ENCODE assay signal across 15 cellular contexts in genomic region chr18:79800353-79801180, GRCh38. TPM values are rescaled to one million over a fixed set of nuclear protein-coding genes. Genes with fewer than 3 reads are reported as not detected.
"Had no signal": no experiment of that assay in that cellular context is flagged by ENCODE, and none has a peak within 500 bp of the region (broad histone marks: within the 10 kb centered on the region; RNA-seq: fewer than 3 reads in every experiment).

No MANE protein-coding gene starts in this region.

- ATAC-seq: activated CD8-positive, alpha-beta T cell treated with anti-CD3 and anti-CD28 coated beads, Interleukin-2, amount 10 ng/mL, durations not matched to agents 7 days and 5 days; activated naive CD4-positive, alpha-beta T cell treated with anti-CD3 and anti-CD28 coated beads, Interleukin-2, amount 50 U/mL, for 72 hours; naive thymus-derived CD4-positive, alpha-beta T cell; T-cell had no signal

- H3K27ac Mint-ChIP-seq: activated CD8-positive, alpha-beta T cell treated with anti-CD3 and anti-CD28 coated beads, Interleukin-2, amount 10 ng/mL, durations not matched to agents 7 days and 5 days; activated naive CD4-positive, alpha-beta T cell treated with anti-CD3 and anti-CD28 coated beads, Interleukin-2, amount 50 U/mL, for 72 hours had no signal

- DNase-seq: activated CD4-positive, alpha-beta T cell treated with anti-CD3 and anti-CD28 coated beads for 4 hours; activated CD8-positive, alpha-beta memory T cell treated with anti-CD3 and anti-CD28 coated beads, Interleukin-2, amount 50 U/mL, for 48 hours; activated CD8-positive, alpha-beta T cell treated with anti-CD3 and anti-CD28 coated beads, Interleukin-2, amount 10 ng/mL, durations not matched to agents 7 days and 5 days; hippocampal formation; kidney glomerular epithelial cell; naive thymus-derived CD4-positive, alpha-beta T cell; occipital lobe; stimulated activated naive CD4-positive, alpha-beta T cell; T-cell had no signal

- H3K36me3 ChIP-seq: suprapubic skin, upper lobe of left lung had no signal

- H3K9me3 Mint-ChIP-seq: activated naive CD4-positive, alpha-beta T cell treated with anti-CD3 and anti-CD28 coated beads, Interleukin-2, amount 50 U/mL, for 72 hours; T-cell had no signal

- H3K9me3 ChIP-seq: suprapubic skin, upper lobe of left lung had no signal

- H3K4me3 ChIP-seq: skin epidermis, suprapubic skin, upper lobe of left lung had no signal

- H3K36me3 Mint-ChIP-seq: T-cell had no signal

- H3K27ac ChIP-seq: skin epidermis, suprapubic skin, upper lobe of left lung, VCaP had no signal

- H3K4me3 Mint-ChIP-seq: activated CD8-positive, alpha-beta T cell treated with anti-CD3 and anti-CD28 coated beads, Interleukin-2, amount 10 ng/mL, durations not matched to agents 7 days and 5 days had no signal

RNA-seq across cellular contexts. Expression of gene KCNG2, which starts 2.8 kb away (rescaled TPM):
- total RNA-seq: activated CD8-positive, alpha-beta T cell treated with anti-CD3 and anti-CD28 coated beads, Interleukin-2, amount 10 ng/mL, durations not matched to agents 7 days and 5 days; activated naive CD4-positive, alpha-beta T cell treated with anti-CD3 and anti-CD28 coated beads, Interleukin-2, amount 50 U/mL, for 72 hours; naive thymus-derived CD4-positive, alpha-beta T cell; SK-MEL-5; suprapubic skin; T-cell had no signal
- polyA plus RNA-seq: naive thymus-derived CD4-positive, alpha-beta T cell had no signal
